ENCODE assay signal across 6 cellular contexts in the genomic region with DNA sequence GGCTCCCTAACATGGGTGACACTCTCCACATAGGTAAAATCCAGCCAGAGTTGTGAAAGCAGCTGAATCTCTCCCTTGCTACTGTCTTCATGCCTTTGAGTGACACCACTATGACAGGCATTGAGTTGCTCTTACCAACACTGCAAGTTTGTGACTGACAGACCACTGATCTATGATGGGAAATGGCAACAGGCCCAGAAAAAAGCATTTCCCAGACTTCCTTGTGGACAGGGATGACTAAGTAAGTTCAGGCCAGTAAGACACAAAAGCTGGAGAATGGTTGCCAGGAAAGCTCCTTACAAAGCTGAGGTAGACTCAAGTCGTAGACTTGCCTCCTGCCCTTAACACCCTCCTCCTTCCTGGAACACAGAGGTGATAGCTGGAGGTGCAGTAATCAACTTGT. TPM values are rescaled to one million over a fixed set of nuclear protein-coding genes. Genes with fewer than 3 reads are reported as not detected.
"Had no signal": no experiment of that assay in that cellular context is flagged by ENCODE, and none has a peak within 500 bp of the region (broad histone marks: within the 10 kb centered on the region; RNA-seq: fewer than 3 reads in every experiment).

No MANE protein-coding gene starts in this region.

RNA-seq across cellular contexts. Expression of gene RARRES2, which starts 38.5 kb away (rescaled TPM):
- total RNA-seq: activated CD4-positive, alpha-beta memory T cell treated with anti-CD3 and anti-CD28 coated beads for 36 hours; activated CD4-positive, alpha-beta T cell treated with anti-CD3 and anti-CD28 coated beads for 36 hours; activated CD8-positive, alpha-beta memory T cell treated with anti-CD3 and anti-CD28 coated beads, Interleukin-2, amount 10 ng/mL, durations not matched to agents 7 days and 5 days; activated naive CD4-positive, alpha-beta T cell treated with anti-CD3 and anti-CD28 coated beads for 36 hours; activated T-helper 2 cell treated with anti-CD3 and anti-CD28 coated beads, Interferon-gamma antibody, Interleukin-2, Interleukin-4, amounts not matched to agents 10 μg/mL and 5 μg/mL and 100 μg/mL, durations not matched to agents 14 hours and 24 hours and 36 hours; natural killer cell had no signal
